In genomic region chr14:91108941-91109611, GRCh38 we compare ENCODE assay signal across 9 cellular contexts. TPM values are rescaled to one million over a fixed set of nuclear protein-coding genes. Genes with fewer than 3 reads are reported as not detected.
DNase-seq lines count a peak whose midpoint lies in the region; ATAC-seq lines count a peak whose summit lies in the region.
"Had no signal": no experiment of that assay in that cellular context is flagged by ENCODE, and none has a peak within 500 bp of the region (broad histone marks: within the 10 kb centered on the region; RNA-seq: fewer than 3 reads in every experiment).

No MANE protein-coding gene starts in this region.

- H3K4me1 Mint-ChIP-seq in activated naive CD4-positive, alpha-beta T cell treated with anti-CD3 and anti-CD28 coated beads, Interleukin-2, amount 50 U/mL, for 24 hours, result peaks cover 50% of the 10 kb centered on the region
- peaks cover 31% of the 10 kb centered on the region for H3K4me1 Mint-ChIP-seq in memory B cell

- H3K4me3 Mint-ChIP-seq in activated naive CD4-positive, alpha-beta T cell treated with anti-CD3 and anti-CD28 coated beads, Interleukin-2, amount 50 U/mL, for 24 hours, result peak overlapping the region; percentile 66
- no peak overlapping the region for H3K4me3 Mint-ChIP-seq in memory B cell
- H3K4me3 Mint-ChIP-seq: neural crest cell had no signal

- peak overlapping the region; percentile 89 for H3K27ac Mint-ChIP-seq in activated naive CD4-positive, alpha-beta T cell treated with anti-CD3 and anti-CD28 coated beads, Interleukin-2, amount 50 U/mL, for 24 hours
- H3K27ac Mint-ChIP-seq in memory B cell, result peak overlapping the region; percentile 73

- no peak for ATAC-seq in memory B cell (ENCODE audit: low read depth)

- no peaks in the 10 kb centered on the region for H3K36me3 Mint-ChIP-seq in activated naive CD4-positive, alpha-beta T cell treated with anti-CD3 and anti-CD28 coated beads, Interleukin-2, amount 50 U/mL, for 24 hours
- H3K36me3 Mint-ChIP-seq in memory B cell, result peaks cover 1% of the 10 kb centered on the region

- no peaks in the 10 kb centered on the region for H3K27me3 Mint-ChIP-seq in activated naive CD4-positive, alpha-beta T cell treated with anti-CD3 and anti-CD28 coated beads, Interleukin-2, amount 50 U/mL, for 24 hours
- no peaks in the 10 kb centered on the region for H3K27me3 Mint-ChIP-seq in memory B cell

- peak; percentile 17 for DNase-seq in Ammon's horn (ENCODE audit: low spot score)
- DNase-seq in M059J (ENCODE audit: low read depth), result peak; percentile 80
- no peak for DNase-seq in memory B cell (ENCODE audit: low spot score in 2 of 2)
- no peak for DNase-seq in kidney tubule cell (ENCODE audit: low spot score)
- no peak for DNase-seq in HPDE6-E6E7 (ENCODE audit: extremely low spot score)
- no peak for DNase-seq in pons (ENCODE audit: low spot score)
- no peak for DNase-seq in amniotic stem cell (lab: John Stamatoyannopoulos, UW)

- no peaks in the 10 kb centered on the region for H3K9me3 Mint-ChIP-seq in activated naive CD4-positive, alpha-beta T cell treated with anti-CD3 and anti-CD28 coated beads, Interleukin-2, amount 50 U/mL, for 24 hours
- H3K9me3 Mint-ChIP-seq in memory B cell, result no peaks in the 10 kb centered on the region
- H3K9me3 Mint-ChIP-seq: neural crest cell had no signal

RNA-seq across cellular contexts. Expression of gene DGLUCY, which starts 4.8 kb away (rescaled TPM):
- total RNA-seq in M059J (2014; rRNA removed; shearing (Covaris generic)), result 15.7 and 19.9 TPM in 2 replicates

RNA-seq across cellular contexts. Expression of gene RPS6KA5, which starts 48.6 kb away (rescaled TPM):
- 5.8 and 9.6 TPM in 2 replicates for total RNA-seq in M059J (2014; rRNA removed; shearing (Covaris generic))

Comparison
In these comparisons a context has a peak if more than half of its experiments do, and no peak if none do; other contexts are left out.
1. DNase-seq: peak in Ammon's horn (single experiment) and M059J (single experiment); none in memory B cell (0 of 2), kidney tubule cell (single experiment), HPDE6-E6E7 (single experiment), pons (single experiment) and amniotic stem cell (single experiment).